ENCODE assay signal across 8 cellular contexts in genomic region chr6:24228681-24229255, GRCh38.
DNase-seq lines count a peak whose midpoint lies in the region; ATAC-seq, FAIRE-seq and TF ChIP-seq lines count a peak whose summit lies in the region.

No MANE protein-coding gene starts in this region.

- RAD21 ChIA-PET in GM12878 (lab: Charles Lee; ENCODE audit: unreplicated experiment), result no interaction called here

- H4K20me1 ChIP-seq in GM12878 (ENCODE audit: control insufficient read depth, insufficient read depth), result no peaks in the 10 kb centered on the region
- no peaks in the 10 kb centered on the region for H4K20me1 ChIP-seq in osteoblast (ENCODE audit: insufficient read depth, low read length)

- no peak for TF ChIP-seq POLR2A in GM12878 (IDR thresholded peaks at IDR 0.05; ENCODE audit: low read depth, low read length)

- intact Hi-C loops in GM12878 (cut with micrococcal nuclease; ENCODE audit: unreplicated experiment), result no loop called here

- TF ChIP-seq RAD21 in GM12878 (IDR thresholded peaks at IDR 0.05; ENCODE audit: insufficient read depth, low read depth, low read length), result no peak

- TF ChIP-seq CTCF in GM12878 (IDR thresholded peaks at IDR 0.05 in 2 of 3, conservative IDR thresholded peaks at IDR 0.05 in 1 of 3; ENCODE audit: control insufficient read depth in 2 of 3, extremely low read depth in 1 of 3, insufficient read depth in 1 of 3, low read depth in 3 of 3, low read length in 3 of 3), result no peak
- no peak for TF ChIP-seq CTCF in osteoblast (IDR thresholded peaks at IDR 0.05; ENCODE audit: extremely low read depth, low read depth, low read length)

- CTCF ChIA-PET in GM12878 (lab: Yijun Ruan, JAX), result no interaction called here

- POLR2A ChIA-PET in GM12878 (lab: Charles Lee), result no interaction called here

- SMC1A ChIA-PET in GM12878 (lab: Charles Lee; ENCODE audit: uncharacterized antibody, unreplicated experiment), result no interaction called here

- no peak overlapping the region for H3K27ac ChIP-seq in GM12878 (ENCODE audit: control insufficient read depth, insufficient read depth)
- H3K27ac ChIP-seq in osteoblast (ENCODE audit: low read depth, low read length), result peak overlapping the region; percentile 36

- in situ Hi-C loops in GM12878 (cut with MboI), result no loop called here

- FAIRE-seq in GM12878 (lab: Jason Lieb, UNC), result no peak

- DNase-seq in HK-2 (ENCODE audit: unreplicated experiment) (peak; percentile 45), GM12878 (ENCODE audit: low read depth, low spot score) (no peak), osteoblast (ENCODE audit: insufficient read length, low spot score, missing footprints) (no peak), DMS79 (lab: John Stamatoyannopoulos, UW) (no peak), globus pallidus (ENCODE audit: low spot score) (no peak)

- WGBS in GM12878 (ENCODE audit: insufficient coverage, insufficient replicate concordance, low lambda C conversion rate, missing lambda C conversion rate), result 0% methylated on average over 3 of the region's 3 CpGs

- H3K9ac ChIP-seq in GM12878 (ENCODE audit: control insufficient read depth, insufficient read depth, low read length), result no peak overlapping the region

- H3K79me2 ChIP-seq in GM12878 (ENCODE audit: control insufficient read depth, insufficient read depth, low read length), result no peaks in the 10 kb centered on the region
- no peaks in the 10 kb centered on the region for H3K79me2 ChIP-seq in osteoblast (ENCODE audit: insufficient read depth, low read length)

- no peaks in the 10 kb centered on the region for H3K9me3 ChIP-seq in GM12878 (replicated peaks; ENCODE audit: control insufficient read depth, insufficient read depth, low read length)
- H3K9me3 ChIP-seq in osteoblast (ENCODE audit: low read depth, low read length), result no peaks in the 10 kb centered on the region

- H3K36me3 ChIP-seq in GM12878 (ENCODE audit: control insufficient read depth in 2 of 2, insufficient read depth in 2 of 2, low read length in 1 of 2) (no peaks in the 10 kb centered on the region), osteoblast (ENCODE audit: insufficient read depth, low read length) (no peaks in the 10 kb centered on the region)

- H3K4me2 ChIP-seq in GM12878 (ENCODE audit: control insufficient read depth, insufficient read depth), result no peak overlapping the region
- peak overlapping the region; percentile 25 for H3K4me2 ChIP-seq in osteoblast (ENCODE audit: insufficient read depth, low read length)

- H3K4me1 ChIP-seq in GM12878 (ENCODE audit: control insufficient read depth, insufficient read depth, low read length) (no peaks in the 10 kb centered on the region), osteoblast (ENCODE audit: insufficient read depth, low read length) (peaks cover 12% of the 10 kb centered on the region)

- H3K27me3 ChIP-seq in GM12878 (replicated peaks in 1 of 2; ENCODE audit: control insufficient read depth in 2 of 2, insufficient read depth in 2 of 2, low read length in 1 of 2) (peaks cover 0 to 5% of the 10 kb centered on the region in 2 experiments; a peak in 2 of 4 replicates), osteoblast (ENCODE audit: insufficient read depth, low read length) (no peaks in the 10 kb centered on the region)

- BruUV-seq in GM12878 (replicated peaks; lab: Mats Ljungman, UMichigan), result no TSS peak

- TF ChIP-seq EP300 in GM12878 (IDR thresholded peaks at IDR 0.05; ENCODE audit: borderline replicate concordance in 1 of 2, control insufficient read depth in 1 of 2, low read depth in 2 of 2, low read length in 2 of 2), result no peak

- ATAC-seq in GM18867 (IDR thresholded peaks at IDR 0.05; ENCODE audit: unreplicated experiment), result peak; percentile 66
- ATAC-seq in GM12878, result peak; percentile 63
- no peak for ATAC-seq in HG03039 (IDR thresholded peaks at IDR 0.05; ENCODE audit: unreplicated experiment)
- ATAC-seq in SK-N-SH treated with all-trans-retinoic acid at 6 μM for 48 hours, result no peak

- no peak overlapping the region for H2AFZ ChIP-seq in GM12878 (ENCODE audit: control insufficient read depth, low read depth, low read length)
- H2AFZ ChIP-seq in osteoblast (ENCODE audit: low read length), result peak overlapping the region; percentile 57

- H3K4me3 ChIP-seq in GM12878 (no peak overlapping the region), osteoblast (ENCODE audit: insufficient read depth, low read length) (no peak overlapping the region)

TF ChIP-seq in GM12878, 131 proteins besides CTCF, POLR2A, EP300 and RAD21:
- TF ChIP-seq CREB1 (IDR thresholded peaks at IDR 0.05; ENCODE audit: low read depth) (no peak), PRDM15 (CRISPR knock-in tag; IDR thresholded peaks at IDR 0.05) (no peak), EGR1 (IDR thresholded peaks at IDR 0.05; ENCODE audit: borderline replicate concordance in 1 of 2, low read depth in 2 of 2, low read length in 2 of 2) (no peak), NFXL1 (IDR thresholded peaks at IDR 0.05; ENCODE audit: borderline replicate concordance) (no peak), SMAD1 (IDR thresholded peaks at IDR 0.05; ENCODE audit: low read depth, partially characterized antibody) (no peak)

TF ChIP-seq in SK-N-SH treated with all-trans-retinoic acid at 6 μM for 48 hours, 23 proteins besides CTCF, POLR2A, EP300 and RAD21:
- no peak for TF ChIP-seq CREB5 (CRISPR knock-in tag; IDR thresholded peaks at IDR 0.05; ENCODE audit: low read depth)
- no peak for TF ChIP-seq ESRRG (CRISPR knock-in tag; IDR thresholded peaks at IDR 0.05)
- no peak for TF ChIP-seq TOX (CRISPR knock-in tag; IDR thresholded peaks at IDR 0.05; ENCODE audit: borderline replicate concordance)
- no peak for TF ChIP-seq ARNTL (CRISPR knock-in tag; IDR thresholded peaks at IDR 0.05; ENCODE audit: borderline replicate concordance, low read depth)
- TF ChIP-seq TSHZ2 (CRISPR knock-in tag; IDR thresholded peaks at IDR 0.05), result no peak
- TF ChIP-seq CSDC2 (CRISPR knock-in tag; IDR thresholded peaks at IDR 0.05), result no peak
- TF ChIP-seq ZNF8 (CRISPR knock-in tag; IDR thresholded peaks at IDR 0.05), result no peak
- TF ChIP-seq ISL1 (CRISPR knock-in tag; IDR thresholded peaks at IDR 0.05), result no peak
- TF ChIP-seq ZFP3 (CRISPR knock-in tag; IDR thresholded peaks at IDR 0.05), result no peak
- TF ChIP-seq RARB (CRISPR knock-in tag; IDR thresholded peaks at IDR 0.05), result no peak
- TF ChIP-seq ZC3H10 (CRISPR knock-in tag; IDR thresholded peaks at IDR 0.05), result no peak
- TF ChIP-seq TCF4 (CRISPR knock-in tag; IDR thresholded peaks at IDR 0.05; ENCODE audit: borderline replicate concordance), result no peak

Comparison
In these comparisons a context has a peak if more than half of its experiments do, and no peak if none do; other contexts are left out.
1. ATAC-seq: peak in GM18867 (single experiment) and GM12878 (single experiment); none in HG03039 (single experiment) and SK-N-SH treated with all-trans-retinoic acid at 6 μM for 48 hours (single experiment).